ENCODE assay signal across 20 cellular contexts in the genomic region with DNA sequence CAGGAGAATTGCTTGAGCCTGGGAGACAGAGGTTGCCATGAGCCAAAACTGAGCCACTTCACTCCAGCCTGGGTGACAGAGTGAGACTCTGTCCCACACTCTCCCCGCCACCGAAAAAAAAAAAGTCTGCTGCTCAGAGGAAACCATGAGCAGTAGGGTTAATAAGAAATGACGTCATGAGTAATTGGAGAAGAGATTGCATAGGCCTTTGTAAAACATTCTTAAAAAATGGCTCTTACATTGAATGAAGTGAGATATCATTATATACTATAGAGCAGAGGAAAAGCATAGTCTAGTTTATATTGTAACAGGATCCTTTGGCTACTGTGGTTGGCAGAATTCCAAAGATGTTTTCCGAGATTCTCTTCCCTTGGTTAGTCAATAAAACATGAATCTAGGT.
"Had no signal": no experiment of that assay in that cellular context is flagged by ENCODE, and none has a peak within 500 bp of the region (broad histone marks: within the 10 kb centered on the region; RNA-seq: fewer than 3 reads in every experiment).

No MANE protein-coding gene starts in this region.

- H3K9me3 ChIP-seq: upper lobe of left lung had no signal

- H3K27me3 ChIP-seq: heart right ventricle, upper lobe of left lung had no signal

- H3K4me1 ChIP-seq: heart right ventricle, upper lobe of left lung had no signal

- H3K4me3 ChIP-seq: heart right ventricle, upper lobe of left lung had no signal

- H3K36me3 ChIP-seq: heart right ventricle, upper lobe of left lung had no signal

- H3K27ac ChIP-seq: heart right ventricle, upper lobe of left lung, VCaP had no signal

- DNase-seq: activated CD4-positive, alpha-beta T cell treated with anti-CD3 and anti-CD28 coated beads, Interleukin-2, amount 10 ng/mL, durations not matched to agents 24 days and 14 days; activated CD8-positive, alpha-beta T cell treated with anti-CD3 and anti-CD28 coated beads, Interleukin-2, amount 10 ng/mL, durations not matched to agents 7 days and 5 days; activated gamma-delta T cell; activated naive CD4-positive, alpha-beta T cell treated with anti-CD3 and anti-CD28 coated beads, Interleukin-2, amount 50 U/mL, for 16 hours; activated naive CD8-positive, alpha-beta T cell treated with anti-CD3 and anti-CD28 coated beads, Interleukin-2, amount 50 U/mL, for 24 hours; anterior cingulate cortex; dermis blood vessel endothelial cell; effector CD8-positive, alpha-beta T cell; erythroblast; foreskin fibroblast; heart right ventricle; islet precursor cell; left cardiac atrium; midbrain; natural killer cell; stimulated activated CD4-positive, alpha-beta T cell treated with anti-CD3 and anti-CD28 coated beads, Interleukin-4, amount 100 ng/mL, for 4 hours; stimulated activated naive CD8-positive, alpha-beta T cell treated with anti-CD3 and anti-CD28 coated beads, Interleukin-15, Interleukin-2, amounts not matched to agents 100 U/mL and 50 U/mL, for 24 hours; upper lobe of left lung had no signal

- ATAC-seq: activated CD4-positive, CD25-positive, alpha-beta regulatory T cell treated with anti-CD3 and anti-CD28 coated beads, Interleukin-2, amount 50 U/mL, for 24 hours; activated CD8-positive, alpha-beta T cell treated with anti-CD3 and anti-CD28 coated beads, Interleukin-2, amount 10 ng/mL, durations not matched to agents 7 days and 5 days; activated naive CD8-positive, alpha-beta T cell treated with anti-CD3 and anti-CD28 coated beads, Interleukin-2, amount 50 U/mL, for 24 hours; heart right ventricle; left cardiac atrium; natural killer cell; stimulated activated naive CD8-positive, alpha-beta T cell treated with anti-CD3 and anti-CD28 coated beads, Interleukin-15, Interleukin-2, amounts not matched to agents 100 U/mL and 50 U/mL, for 24 hours had no signal
